ENCODE assay signal across 12 cellular contexts in genomic region chr3:197022405-197023231, GRCh38. TPM values are rescaled to one million over a fixed set of nuclear protein-coding genes. Genes with fewer than 3 reads are reported as not detected.
A peak's percentile ranks its signal among the peaks of the same experiment; 100 is the strongest.
DNase-seq lines count a peak whose midpoint lies in the region; ATAC-seq lines count a peak whose summit lies in the region.
"Had no signal": no experiment of that assay in that cellular context is flagged by ENCODE, and none has a peak within 500 bp of the region (broad histone marks: within the 10 kb centered on the region; RNA-seq: fewer than 3 reads in every experiment).

No MANE protein-coding gene starts in this region.

- peaks cover 2 to 4% of the 10 kb centered on the region in 2 donors for H3K27me3 Mint-ChIP-seq in CD4-positive, alpha-beta memory T cell

- peaks cover 27% of the 10 kb centered on the region for H3K36me3 ChIP-seq in BLaER1
- H3K36me3 ChIP-seq in CD4-positive, alpha-beta memory T cell (ENCODE audit: insufficient read depth, low read length) = no peaks in the 10 kb centered on the region
- H3K36me3 ChIP-seq: heart right ventricle had no signal

- peaks cover 3 to 15% (median 10%) of the 10 kb centered on the region in 4 donors for H3K4me1 Mint-ChIP-seq in CD4-positive, alpha-beta memory T cell

- H4K20me1 ChIP-seq in BLaER1 = peaks cover 42% of the 10 kb centered on the region

- POLR2A ChIA-PET in CD4-positive, alpha-beta memory T cell (lab: Charles Lee; ENCODE audit: partially characterized antibody) = no interaction called here

- no peak overlapping the region for H3K27ac Mint-ChIP-seq in CD4-positive, alpha-beta memory T cell

- peak; percentile 47 for ATAC-seq in GM18511 (IDR thresholded peaks at IDR 0.05; ENCODE audit: unreplicated experiment)
- ATAC-seq in HG03571 (IDR thresholded peaks at IDR 0.05; ENCODE audit: unreplicated experiment) = peak; percentile 6
- ATAC-seq in GM21360 (IDR thresholded peaks at IDR 0.05; ENCODE audit: unreplicated experiment) = no peak

- DNase-seq in hepatic stellate cell (ENCODE audit: low spot score) (peak; percentile 13), cerebellar nuclear complex (lab: John Stamatoyannopoulos, UW) (no peak)
- DNase-seq in CD4-positive, alpha-beta memory T cell = no peak
- DNase-seq in stimulated activated CD4-positive, alpha-beta T cell treated with anti-CD3 and anti-CD28 coated beads, Interleukin-2, amount 100 ng/mL, for 48 hours = no peak
- DNase-seq: effector CD8-positive, alpha-beta T cell; heart right ventricle; NK-92 treated with Interleukin-12 subunit alpha and Interleukin-12 subunit beta, amount 100 ng/mL, for 24 hours; stimulated activated CD4-positive, alpha-beta T cell treated with anti-CD3 and anti-CD28 coated beads, Interleukin-2, amount 100 ng/mL, for 24 hours had no signal

- peak overlapping the region; percentile 60 for H3K4me3 ChIP-seq in BLaER1
- H3K4me3 ChIP-seq in CD4-positive, alpha-beta memory T cell (ENCODE audit: low read length in 2 of 2) = no peak overlapping the region

- H3K9me3 Mint-ChIP-seq in CD4-positive, alpha-beta memory T cell = no peaks in the 10 kb centered on the region

- no peaks in the 10 kb centered on the region for H3K36me3 Mint-ChIP-seq in CD4-positive, alpha-beta memory T cell

- no peaks in the 10 kb centered on the region for H3K27me3 ChIP-seq in BLaER1
- H3K27me3 ChIP-seq in CD4-positive, alpha-beta memory T cell (ENCODE audit: insufficient read depth, low read length) = no peaks in the 10 kb centered on the region

- H3K4me3 Mint-ChIP-seq in CD4-positive, alpha-beta memory T cell = peak overlapping the region in 2 of 8 donors; percentile 64 to 67

- CTCF ChIA-PET in CD4-positive, alpha-beta memory T cell (lab: Charles Lee; ENCODE audit: partially characterized antibody) = no interaction called here

- H3K4me1 ChIP-seq in BLaER1 = peaks cover 87% of the 10 kb centered on the region
- no peaks in the 10 kb centered on the region for H3K4me1 ChIP-seq in CD4-positive, alpha-beta memory T cell (ENCODE audit: insufficient read depth, low read length)

- peak overlapping the region; percentile 87 for H3K4me2 ChIP-seq in BLaER1

- peak overlapping the region; percentile 92 for H3K27ac ChIP-seq in BLaER1
- H3K27ac ChIP-seq in CD4-positive, alpha-beta memory T cell (ENCODE audit: low read depth, low read length) = no peak overlapping the region
- H3K27ac ChIP-seq: heart right ventricle had no signal

- peak overlapping the region; percentile 74 for H3K9ac ChIP-seq in BLaER1

- no peaks in the 10 kb centered on the region for H3K9me3 ChIP-seq in BLaER1
- no peaks in the 10 kb centered on the region for H3K9me3 ChIP-seq in CD4-positive, alpha-beta memory T cell (ENCODE audit: control insufficient read depth in 1 of 2, low read length in 2 of 2)
- H3K9me3 ChIP-seq: heart right ventricle had no signal

- intact Hi-C loops in CD4-positive, alpha-beta memory T cell (cut with micrococcal nuclease) = no loop called here

RNA-seq across cellular contexts. Expression of gene MELTF, which starts 7.0 kb away (rescaled TPM):
- 1 to 10 TPM; 1.2 to 1.4 TPM for total RNA-seq in CD4-positive, alpha-beta memory T cell
- polyA plus RNA-seq in CD4-positive, alpha-beta memory T cell = under 1 TPM in 1 of 2 donors, not detected in 1; 0.92 TPM

RNA-seq across cellular contexts. Expression of gene PIGZ, which starts 54.0 kb away (rescaled TPM):
- 1 to 10 TPM in 1 of 2 experiments, under 1 TPM in 1; 0.33 to 1.2 TPM for total RNA-seq in CD4-positive, alpha-beta memory T cell
- under 1 TPM; 0.42 to 0.70 TPM for polyA plus RNA-seq in CD4-positive, alpha-beta memory T cell
